ENCODE assay signal across 19 cellular contexts in genomic region chr20:50659975-50660670, GRCh38. TPM values are rescaled to one million over a fixed set of nuclear protein-coding genes. Genes with fewer than 3 reads are reported as not detected.
DNase-seq lines count a peak whose midpoint lies in the region; ATAC-seq, FAIRE-seq and TF ChIP-seq lines count a peak whose summit lies in the region.
"Had no signal": no experiment of that assay in that cellular context is flagged by ENCODE, and none has a peak within 500 bp of the region (broad histone marks: within the 10 kb centered on the region; RNA-seq: fewer than 3 reads in every experiment).

No MANE protein-coding gene starts in this region.

- CTCF ChIA-PET in HEK293 (lab: Yijun Ruan, JAX) (interaction anchor here (0.6 to 3.1 kb wide), 2 partner anchors 24 to 65 kb away, joined by 3 to 10 read pairs; no protein-coding TSS in a partner anchor), HepG2 (lab: Yijun Ruan, JAX; ENCODE audit: low intra/inter-chr PET ratio, low total read pairs) (no interaction called here)

- H3K36me3 ChIP-seq in HEK293 (ENCODE audit: control insufficient read depth in 2 of 2, insufficient read depth in 1 of 2, low read length in 2 of 2) (no peaks in the 10 kb centered on the region), adipocyte (ENCODE audit: control insufficient read depth, insufficient read depth, low read length, severe bottlenecking) (peaks cover 3% of the 10 kb centered on the region), HepG2 (replicated peaks in 1 of 2; ENCODE audit: control insufficient read depth in 1 of 2, insufficient read depth in 2 of 2, low read length in 2 of 2) (no peaks in the 10 kb centered on the region), stomach (no peaks in the 10 kb centered on the region)
- H3K36me3 ChIP-seq: lower lobe of right lung, pancreas had no signal

- no peaks in the 10 kb centered on the region for H3K9me3 Mint-ChIP-seq in effector memory CD8-positive, alpha-beta T cell
- H3K9me3 Mint-ChIP-seq: activated naive CD4-positive, alpha-beta T cell treated with anti-CD3 and anti-CD28 coated beads for 36 hours had no signal

- H3K27me3 ChIP-seq in adipocyte (replicated peaks; ENCODE audit: control insufficient read depth, insufficient read depth, low read length) (no peaks in the 10 kb centered on the region), HepG2 (ENCODE audit: control insufficient read depth in 1 of 2, insufficient read depth in 2 of 2, low read length in 2 of 2) (peaks cover 0 to 4% of the 10 kb centered on the region in 2 experiments; a peak in 1 of 5 replicates), stomach (no peaks in the 10 kb centered on the region)
- H3K27me3 ChIP-seq: pancreas had no signal

- POLR2A ChIA-PET in HEK293 (lab: Yijun Ruan, JAX) (no interaction called here), HepG2 (lab: Yijun Ruan, JAX) (interaction anchor here (0.6 to 0.7 kb wide), 3 partner anchors 37 to 176 kb away, joined by 3 read pairs; no protein-coding TSS in a partner anchor)

- H3K9me3 ChIP-seq in HEK293 (ENCODE audit: control insufficient read depth, insufficient read depth, low read depth, low read length), result no peaks in the 10 kb centered on the region
- H3K9me3 ChIP-seq in adipocyte (ENCODE audit: control insufficient read depth, low read length), result no peaks in the 10 kb centered on the region
- no peaks in the 10 kb centered on the region for H3K9me3 ChIP-seq in HepG2 (ENCODE audit: low read length)
- H3K9me3 ChIP-seq in stomach, result no peaks in the 10 kb centered on the region
- H3K9me3 ChIP-seq: lower lobe of right lung, pancreas had no signal

- no peak overlapping the region for H3K27ac Mint-ChIP-seq in effector memory CD8-positive, alpha-beta T cell
- H3K27ac Mint-ChIP-seq: activated naive CD4-positive, alpha-beta T cell treated with anti-CD3 and anti-CD28 coated beads for 36 hours had no signal

- no peaks in the 10 kb centered on the region for H3K36me3 Mint-ChIP-seq in effector memory CD8-positive, alpha-beta T cell (ENCODE audit: insufficient read depth)

- in situ Hi-C loops in HepG2 (cut with HindIII; ENCODE audit: extremely low pct_ligation_motif_present, low pct_unique_long_range_greater_than_20kb), result no loop called here

- ATAC-seq in HepG2 (no peak), HG03135 (IDR thresholded peaks at IDR 0.05; ENCODE audit: unreplicated experiment) (no peak)
- ATAC-seq in effector memory CD8-positive, alpha-beta T cell (replicated peaks), result no peak
- ATAC-seq: esophagus mucosa, lower lobe of right lung, pancreas had no signal

- intact Hi-C loops in HepG2 (cut with micrococcal nuclease; ENCODE audit: unreplicated experiment), result no loop called here
- intact Hi-C loops in stomach (cut with DNase I; ENCODE audit: low total_unique reads), result no loop called here

- TF ChIP-seq CTCF in HEK293 (tag by site-specific recombination; IDR thresholded peaks at IDR 0.05), result no peak
- no peak for TF ChIP-seq CTCF in HepG2 (CRISPR knock-in tag; IDR thresholded peaks at IDR 0.05)
- no peak for TF ChIP-seq CTCF in stomach (IDR thresholded peaks at IDR 0.05)

- TF ChIP-seq EP300 in HepG2 (IDR thresholded peaks at IDR 0.05; ENCODE audit: low read depth in 2 of 2, low read length in 2 of 2) (no peak), HepG2 (CRISPR knock-in tag; IDR thresholded peaks at IDR 0.05; ENCODE audit: borderline replicate concordance) (no peak), stomach (IDR thresholded peaks at IDR 0.05) (no peak)

- no peaks in the 10 kb centered on the region for H3K4me1 ChIP-seq in HEK293 (ENCODE audit: control insufficient read depth, insufficient read depth, low read length)
- peaks cover 55% of the 10 kb centered on the region for H3K4me1 ChIP-seq in adipocyte (ENCODE audit: control insufficient read depth, insufficient read depth, low read length)
- peaks cover 75% of the 10 kb centered on the region for H3K4me1 ChIP-seq in HepG2 (ENCODE audit: insufficient read depth, low read length)
- H3K4me1 ChIP-seq in stomach, result peaks cover 59 to 80% (median 71%) of the 10 kb centered on the region in 4 donors

- peak overlapping the region; percentile 5 for H3K9ac ChIP-seq in adipocyte (ENCODE audit: low read length)
- no peak overlapping the region for H3K9ac ChIP-seq in HepG2 (ENCODE audit: insufficient read depth, low read depth, low read length)

- H2AFZ ChIP-seq in HepG2 (ENCODE audit: low read length), result no peak overlapping the region

- peak; percentile 39 for FAIRE-seq in HepG2 (lab: Jason Lieb, UNC)
- FAIRE-seq: H54, pancreas had no signal

- H3K4me3 Mint-ChIP-seq in effector memory CD8-positive, alpha-beta T cell, result no peak overlapping the region
- H3K4me3 Mint-ChIP-seq: activated naive CD4-positive, alpha-beta T cell treated with anti-CD3 and anti-CD28 coated beads for 36 hours had no signal

- no peaks in the 10 kb centered on the region for H3K4me1 Mint-ChIP-seq in effector memory CD8-positive, alpha-beta T cell (ENCODE audit: low read depth in 2 of 2)

- H3K79me2 ChIP-seq in HepG2 (ENCODE audit: insufficient read depth, low read length), result no peaks in the 10 kb centered on the region

- peak overlapping the region; percentile 30; the same call in 1 of the 2 replicates for H3K4me2 ChIP-seq in HepG2 (ENCODE audit: low read depth, low read length)

- H4K20me1 ChIP-seq in HepG2 (ENCODE audit: insufficient read depth, low read length), result no peaks in the 10 kb centered on the region

- BruUV-seq in HepG2 (replicated peaks; lab: Mats Ljungman, UMichigan), result no TSS peak

- TF ChIP-seq POLR2A in HepG2 (IDR thresholded peaks at IDR 0.05; ENCODE audit: insufficient read depth in 1 of 2, low read depth in 2 of 2, low read length in 2 of 2) (no peak), stomach (IDR thresholded peaks at IDR 0.05) (no peak)

- H3K4me3 ChIP-seq in HEK293 (ENCODE audit: low read depth, low read length), result no peak overlapping the region
- no peak overlapping the region for H3K4me3 ChIP-seq in adipocyte (ENCODE audit: low read length)
- H3K4me3 ChIP-seq in HepG2 (replicated peaks in 1 of 3; ENCODE audit: insufficient read depth in 1 of 3, low read depth in 2 of 3, low read length in 3 of 3), result no peak overlapping the region
- H3K4me3 ChIP-seq in stomach, result no peak overlapping the region
- H3K4me3 ChIP-seq: lower lobe of right lung, pancreas had no signal

- H3K27ac ChIP-seq in HEK293 (ENCODE audit: extremely low read depth, low read depth, low read length) (no peak overlapping the region), HepG2 (ENCODE audit: extremely low read length, insufficient read depth, low read length) (no peak overlapping the region), stomach (peak overlapping the region; percentile 82 to 88 (median 86))

- 38% methylated on average over 6 of the region's 6 CpGs for WGBS in HepG2 (ENCODE audit: low lambda C conversion rate)
- 82 to 88% (median 87%) methylated on average over 6 of the region's 6 CpGs for WGBS in stomach, 5 donors

- TF ChIP-seq RAD21 in HepG2 (CRISPR knock-in tag; IDR thresholded peaks at IDR 0.05), result no peak

- peaks cover 13 to 41% of the 10 kb centered on the region in 2 donors for H3K27me3 Mint-ChIP-seq in effector memory CD8-positive, alpha-beta T cell

- no peak for DNase-seq in adipocyte (ENCODE audit: low read depth)
- no peak for DNase-seq in HepG2 (ENCODE audit: low spot score)
- no peak for DNase-seq in stomach
- DNase-seq in effector memory CD8-positive, alpha-beta T cell, result no peak
- no peak for DNase-seq in DMS 273 treated with DMSO at 0.1 percent for 48 hours (lab: John Stamatoyannopoulos, UW)
- DNase-seq: activated naive CD4-positive, alpha-beta T cell treated with anti-CD3 and anti-CD28 coated beads for 36 hours; activated T-cell treated with anti-CD3 and anti-CD28 coated beads, Interleukin-2, amount 50 U/mL, for 48 hours; aorta; DND-41; effector CD4-positive, alpha-beta T cell; lower lobe of right lung; NCI-H524 treated with DMSO at 0.1 percent for 48 hours; pancreas; SW 1271 had no signal

TF ChIP-seq in HepG2, 621 proteins besides CTCF, POLR2A, EP300 and RAD21 (continues in another document):
- TF ChIP-seq NFKBIZ (CRISPR knock-in tag; IDR thresholded peaks at IDR 0.05) (no peak), TRIM22 (IDR thresholded peaks at IDR 0.05) (no peak)

RNA-seq across cellular contexts. Expression of gene RIPOR3, which starts 31.2 kb away (rescaled TPM):
- total RNA-seq in HepG2 (2016; rRNA removed; fragmentation: Illumina TruSeq; extraction: Trizol) (not detected in 2 replicates), stomach (10 to 100 TPM in 3 of 5 donors, 1 to 10 TPM in 2; 8.1 to 61.1 (median 13.4) TPM)
- total RNA-seq in HepG2 (2016; cell fraction: cytosol; rRNA removed; fragmentation: Illumina TruSeq; extraction: Trizol; ENCODE audit: low read depth), result not detected in 2 replicates
- not detected in 2 replicates for total RNA-seq in HepG2 (2016; cell fraction: insoluble cytoplasmic fraction; rRNA removed; fragmentation: Illumina TruSeq; extraction: Trizol)
- not detected in 2 replicates for total RNA-seq in HepG2 (2016; cell fraction: membrane; rRNA removed; fragmentation: Illumina TruSeq; extraction: Trizol)
- not detected in 2 replicates for total RNA-seq in HepG2 (2016; cell fraction: nucleus; rRNA removed; fragmentation: Illumina TruSeq; extraction: Trizol)
- polyA plus RNA-seq in HepG2 (2011; rRNA removed) (0.18 and 0.26 TPM in 2 replicates), stomach (1 to 10 TPM; 4.4 to 5.9 (median 5.8) TPM)
- 0.05 TPM in 2 replicates for polyA plus RNA-seq in HepG2 (2011; cell fraction: cytosol; rRNA removed)
- polyA plus RNA-seq in HepG2 (2011; cell fraction: nucleus; rRNA removed), result 1.9 and 2.1 TPM in 2 replicates
- 0.11 and 0.36 TPM in 2 replicates for polyA plus RNA-seq in HepG2 (2012)
- not detected in 2 replicates for polyA plus RNA-seq in HepG2 (2016; cell fraction: cytosol; fragmentation: Illumina TruSeq; extraction: Trizol; ENCODE audit: low read depth)
- not detected in 2 replicates for polyA plus RNA-seq in HepG2 (2016; cell fraction: insoluble cytoplasmic fraction; fragmentation: Illumina TruSeq; extraction: Trizol; ENCODE audit: low read depth)
- not detected in 2 replicates for polyA plus RNA-seq in HepG2 (2016; cell fraction: membrane; fragmentation: Illumina TruSeq; extraction: Trizol; ENCODE audit: low read depth)
- 0.13 TPM in 1 of 2 replicates, not detected in the other for polyA plus RNA-seq in HepG2 (2016; cell fraction: nucleus; fragmentation: Illumina TruSeq; extraction: Trizol; ENCODE audit: insufficient read depth, low read depth)
- polyA minus RNA-seq in HepG2 (2011; rRNA and poly(A)+ RNA removed; ENCODE audit: low replicate concordance), result 0.42 TPM in 1 of 2 replicates, not detected in the other
- not detected in 2 replicates for polyA minus RNA-seq in HepG2 (2011; cell fraction: cytosol; rRNA and poly(A)+ RNA removed)
- 0.37 and 0.52 TPM in 2 replicates for polyA minus RNA-seq in HepG2 (2011; cell fraction: nucleus; rRNA and poly(A)+ RNA removed)
- total RNA-seq: activated CD8-positive, alpha-beta memory T cell treated with anti-CD3 and anti-CD28 coated beads for 36 hours; activated naive CD4-positive, alpha-beta T cell treated with anti-CD3 and anti-CD28 coated beads for 36 hours had no signal

Comparison
In these comparisons a context has a peak if more than half of its experiments do, and no peak if none do; other contexts are left out.
1. H3K27ac ChIP-seq: peak in stomach (5 of 5); none in HEK293 (single experiment) and HepG2 (single experiment).
2. RNA of gene RIPOR3, which starts 31.2 kb away (total RNA-seq): 8.1 to 61.1 TPM in stomach; not detected in HepG2; every median in the first group is over 4 times any median in the second.
3. Of the 63 proteins assayed by ChIP-seq in both HepG2 and HEK293: peak only in HepG2: SETDB1; only in HEK293: PRDM10; in both: none; in neither: 61.